8 cellular contexts compared by ENCODE assay signal in genomic region chr19:4732680-4733114, GRCh38. TPM values are rescaled to one million over a fixed set of nuclear protein-coding genes. Genes with fewer than 3 reads are reported as not detected.
DNase-seq lines count a peak whose midpoint lies in the region; ATAC-seq and TF ChIP-seq lines count a peak whose summit lies in the region.

No MANE protein-coding gene starts in this region.

- peaks cover 4% of the 10 kb centered on the region for H3K4me1 ChIP-seq in DND-41 (ENCODE audit: insufficient read depth, low read length)
- 0 out of 2 replicates have a peak, but pooled peaks cover 2% of the 10 kb centered on the region for H3K4me1 ChIP-seq in MM.1S (ENCODE audit: low read length)

- H3K9me3 Mint-ChIP-seq in activated naive CD4-positive, alpha-beta T cell treated with anti-CD3 and anti-CD28 coated beads for 36 hours = no peaks in the 10 kb centered on the region
- peaks cover 5% of the 10 kb centered on the region for H3K9me3 Mint-ChIP-seq in glutamatergic neuron (ENCODE audit: unreplicated experiment)

- no peaks in the 10 kb centered on the region for H3K27me3 ChIP-seq in DND-41 (ENCODE audit: insufficient read depth, low read length, poor library complexity)
- peaks cover 48% of the 10 kb centered on the region for H3K27me3 ChIP-seq in MM.1S (replicated peaks; ENCODE audit: insufficient read depth, low read length)

- peak overlapping the region; percentile 23 for H3K4me3 Mint-ChIP-seq in activated naive CD4-positive, alpha-beta T cell treated with anti-CD3 and anti-CD28 coated beads for 36 hours
- H3K4me3 Mint-ChIP-seq in glutamatergic neuron (ENCODE audit: unreplicated experiment) = no peak overlapping the region

- H3K4me1 Mint-ChIP-seq in activated naive CD4-positive, alpha-beta T cell treated with anti-CD3 and anti-CD28 coated beads for 36 hours (ENCODE audit: low read depth) = peaks cover 8% of the 10 kb centered on the region
- H3K4me1 Mint-ChIP-seq in glutamatergic neuron (ENCODE audit: low read depth, unreplicated experiment) = no peaks in the 10 kb centered on the region

- H3K79me2 ChIP-seq in DND-41 (ENCODE audit: insufficient read depth, low read length) (no peaks in the 10 kb centered on the region), MM.1S (ENCODE audit: low read length) (no peaks in the 10 kb centered on the region)

- H3K4me2 ChIP-seq in DND-41 (ENCODE audit: insufficient read depth, low read length) = peak overlapping the region; percentile 44; the same call in 1 of the 2 replicates
- peak overlapping the region; percentile 45 for H3K4me2 ChIP-seq in MM.1S (ENCODE audit: low read depth, low read length)

- H3K27ac ChIP-seq in DND-41 (ENCODE audit: low read length) (no peak overlapping the region), MM.1S (ENCODE audit: low read length) (no peak overlapping the region)

- H3F3A ChIP-seq in MM.1S (ENCODE audit: insufficient read depth, low read length) = no peaks in the 10 kb centered on the region

- DNase-seq in DND-41 = peak; percentile 66
- peak; percentile 82 for DNase-seq in MM.1S
- DNase-seq in RPMI8226 = peak; percentile 73
- DNase-seq in activated naive CD4-positive, alpha-beta T cell treated with anti-CD3 and anti-CD28 coated beads for 36 hours = peak; percentile 62
- DNase-seq in glutamatergic neuron = peak; percentile 61
- peak; percentile 59 for DNase-seq in pons (ENCODE audit: low spot score)
- no peak for DNase-seq in occipital lobe (lab: John Stamatoyannopoulos, UW)
- no peak for DNase-seq in posterior vena cava (ENCODE audit: low spot score)

- no peak overlapping the region for H3K9ac ChIP-seq in DND-41 (ENCODE audit: low read depth, low read length)
- no peak overlapping the region for H3K9ac ChIP-seq in MM.1S (ENCODE audit: low read length)

- H4K20me1 ChIP-seq in DND-41 (ENCODE audit: insufficient read depth, low read length) (no peaks in the 10 kb centered on the region), MM.1S (ENCODE audit: insufficient read depth, low read length) (no peaks in the 10 kb centered on the region; the same call in 1 of the 2 replicates)

- ATAC-seq in DND-41 (ENCODE audit: insufficient read depth, low read depth) = peak; percentile 94

- H2AFZ ChIP-seq in DND-41 (ENCODE audit: low read depth, low read length) = no peak overlapping the region
- H2AFZ ChIP-seq in MM.1S (ENCODE audit: low read length) = 0 out of 2 replicates have a peak overlapping the region, but pooled peaks have one; percentile 57

- TF ChIP-seq CTCF in DND-41 (IDR thresholded peaks at IDR 0.05; ENCODE audit: borderline replicate concordance, extremely low read depth, low read length, poor library complexity, severe bottlenecking) (peak; percentile 84), MM.1S (IDR thresholded peaks at IDR 0.05; ENCODE audit: low read length) (peak; percentile 78), glutamatergic neuron (IDR thresholded peaks at IDR 0.05; ENCODE audit: partially characterized antibody, unreplicated experiment) (peak; percentile 61)

- H3K9me2 ChIP-seq in MM.1S (replicated peaks; ENCODE audit: insufficient read depth, low read length) = no peaks in the 10 kb centered on the region

- intact Hi-C loops in activated naive CD4-positive, alpha-beta T cell treated with anti-CD3 and anti-CD28 coated beads for 36 hours (cut with micrococcal nuclease) = loop anchor here (1.0 kb wide), 2 partner anchors 59 to 72 kb away; partner anchors contain the start of gene FEM1A
- intact Hi-C loops in posterior vena cava (cut with DNase I) = loop anchor here in 1 of 2 donors (5.0 kb wide), 2 partner anchors 55 to 70 kb away; no protein-coding TSS in a partner anchor

- no peaks in the 10 kb centered on the region for H3K9me3 ChIP-seq in DND-41 (ENCODE audit: insufficient read depth, low read length, severe bottlenecking)
- no peaks in the 10 kb centered on the region for H3K9me3 ChIP-seq in MM.1S (replicated peaks; ENCODE audit: insufficient read depth, low read length)

- CTCF ChIA-PET in activated naive CD4-positive, alpha-beta T cell treated with anti-CD3 and anti-CD28 coated beads for 36 hours (lab: Charles Lee) = interaction anchor here (0.7 to 4.2 kb wide), 14 partner anchors 9 to 112 kb away, joined by 3 to 32 read pairs (median 4); partner anchors contain the start of gene FEM1A

- no peaks in the 10 kb centered on the region for H3K27me3 Mint-ChIP-seq in activated naive CD4-positive, alpha-beta T cell treated with anti-CD3 and anti-CD28 coated beads for 36 hours (ENCODE audit: low read depth)
- peaks cover 6% of the 10 kb centered on the region for H3K27me3 Mint-ChIP-seq in glutamatergic neuron (ENCODE audit: unreplicated experiment)

- no peaks in the 10 kb centered on the region for H3K36me3 Mint-ChIP-seq in activated naive CD4-positive, alpha-beta T cell treated with anti-CD3 and anti-CD28 coated beads for 36 hours (ENCODE audit: low read depth)
- no peaks in the 10 kb centered on the region for H3K36me3 Mint-ChIP-seq in glutamatergic neuron (ENCODE audit: unreplicated experiment)

- no peak overlapping the region for H3K4me3 ChIP-seq in DND-41 (ENCODE audit: low read depth in 1 of 2, low read length in 2 of 2)
- H3K4me3 ChIP-seq in MM.1S (ENCODE audit: low read length) = no peak overlapping the region

- no peak overlapping the region for H3K27ac Mint-ChIP-seq in activated naive CD4-positive, alpha-beta T cell treated with anti-CD3 and anti-CD28 coated beads for 36 hours
- H3K27ac Mint-ChIP-seq in glutamatergic neuron (ENCODE audit: unreplicated experiment) = no peak overlapping the region

- H3K36me3 ChIP-seq in DND-41 (ENCODE audit: insufficient read depth, low read length) = no peaks in the 10 kb centered on the region
- H3K36me3 ChIP-seq in MM.1S (replicated peaks; ENCODE audit: insufficient read depth, low read length) = no peaks in the 10 kb centered on the region

RNA-seq across cellular contexts. Expression of gene DPP9, which starts 9.1 kb away (rescaled TPM):
- total RNA-seq in activated naive CD4-positive, alpha-beta T cell treated with anti-CD3 and anti-CD28 coated beads for 36 hours = 10 to 100 TPM; 40.8 to 41.9 TPM
- 44.8 TPM for total RNA-seq in glutamatergic neuron (ENCODE audit: unreplicated experiment)
- total RNA-seq in occipital lobe = 5.5 TPM
- total RNA-seq in posterior vena cava = 10 to 100 TPM; 42.1 to 50.3 TPM

RNA-seq across cellular contexts. Expression of gene FEM1A, which starts 58.8 kb away (rescaled TPM):
- total RNA-seq in activated naive CD4-positive, alpha-beta T cell treated with anti-CD3 and anti-CD28 coated beads for 36 hours = 1 to 10 TPM; 8.1 to 9.1 TPM
- total RNA-seq in glutamatergic neuron (ENCODE audit: unreplicated experiment) (11.3 TPM), occipital lobe (24.0 TPM), posterior vena cava (1 to 10 TPM; 7.7 to 9.1 TPM)

Comparison
In these comparisons a context has a peak if more than half of its experiments do, and no peak if none do; other contexts are left out.
1. DNase-seq: peak in DND-41 (single experiment), MM.1S (single experiment), RPMI8226 (single experiment), activated naive CD4-positive, alpha-beta T cell treated with anti-CD3 and anti-CD28 coated beads for 36 hours (single experiment), glutamatergic neuron (single experiment) and pons (single experiment); none in occipital lobe (single experiment) and posterior vena cava (single experiment).
2. Peak in every context shown above with its lines, with median percentiles within 50 percentile points of each other: CTCF ChIP-seq.